In the genomic region with DNA sequence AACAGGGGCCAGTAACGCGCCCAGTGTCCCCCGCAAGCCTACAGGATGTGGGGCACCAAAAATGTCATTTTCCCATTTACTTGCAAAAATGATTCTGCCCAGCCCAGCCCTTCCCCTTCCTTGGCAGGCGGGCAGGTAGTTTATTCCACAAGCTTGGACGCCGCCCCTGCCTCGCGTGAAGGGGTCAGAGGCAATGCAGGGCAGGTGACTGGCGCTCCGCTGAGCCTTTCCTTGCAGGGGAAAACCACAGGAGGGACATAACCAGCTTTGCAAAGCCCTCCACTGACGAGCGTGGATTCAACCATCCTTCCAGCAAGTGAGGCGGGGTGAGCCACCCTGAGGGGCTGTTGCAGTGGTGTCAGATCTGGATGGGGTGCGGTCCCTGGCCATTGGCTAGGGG, we compare ENCODE assay signal across 1 cellular context.
TF ChIP-seq lines count a peak whose summit lies in the region.

No MANE protein-coding gene starts in this region.

TF ChIP-seq in HepG2, 621 proteins besides CTCF, POLR2A, EP300 and RAD21:
- no peak for TF ChIP-seq ISL2 (CRISPR knock-in tag; IDR thresholded peaks at IDR 0.05)
- no peak for TF ChIP-seq PHF5A (CRISPR knock-in tag; IDR thresholded peaks at IDR 0.05; ENCODE audit: low read depth, unreplicated experiment)
- TF ChIP-seq ZNF644 (CRISPR knock-in tag; IDR thresholded peaks at IDR 0.05; ENCODE audit: low read depth): no peak
- TF ChIP-seq SMC3 (IDR thresholded peaks at IDR 0.05; ENCODE audit: low read length): no peak
- no peak for TF ChIP-seq JUNB (CRISPR knock-in tag; IDR thresholded peaks at IDR 0.05; ENCODE audit: borderline replicate concordance)
- TF ChIP-seq ZNF343 (CRISPR knock-in tag; IDR thresholded peaks at IDR 0.05): no peak
- no peak for TF ChIP-seq EHMT2 (IDR thresholded peaks at IDR 0.05; ENCODE audit: borderline replicate concordance, low read depth, low read length)
- TF ChIP-seq, protein P1, sequence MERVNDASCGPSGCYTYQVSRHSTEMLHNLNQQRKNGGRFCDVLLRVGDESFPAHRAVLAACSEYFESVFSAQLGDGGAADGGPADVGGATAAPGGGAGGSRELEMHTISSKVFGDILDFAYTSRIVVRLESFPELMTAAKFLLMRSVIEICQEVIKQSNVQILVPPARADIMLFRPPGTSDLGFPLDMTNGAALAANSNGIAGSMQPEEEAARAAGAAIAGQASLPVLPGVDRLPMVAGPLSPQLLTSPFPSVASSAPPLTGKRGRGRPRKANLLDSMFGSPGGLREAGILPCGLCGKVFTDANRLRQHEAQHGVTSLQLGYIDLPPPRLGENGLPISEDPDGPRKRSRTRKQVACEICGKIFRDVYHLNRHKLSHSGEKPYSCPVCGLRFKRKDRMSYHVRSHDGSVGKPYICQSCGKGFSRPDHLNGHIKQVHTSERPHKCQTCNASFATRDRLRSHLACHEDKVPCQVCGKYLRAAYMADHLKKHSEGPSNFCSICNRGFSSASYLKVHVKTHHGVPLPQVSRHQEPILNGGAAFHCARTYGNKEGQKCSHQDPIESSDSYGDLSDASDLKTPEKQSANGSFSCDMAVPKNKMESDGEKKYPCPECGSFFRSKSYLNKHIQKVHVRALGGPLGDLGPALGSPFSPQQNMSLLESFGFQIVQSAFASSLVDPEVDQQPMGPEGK (CRISPR knock-in tag; IDR thresholded peaks at IDR 0.05): no peak
